In genomic region chr6:137348777-137349176, GRCh38 we compare ENCODE assay signal across 22 cellular contexts.
DNase-seq lines count a peak whose midpoint lies in the region; ATAC-seq, FAIRE-seq and TF ChIP-seq lines count a peak whose summit lies in the region.
"Had no signal": no experiment of that assay in that cellular context is flagged by ENCODE, and none has a peak within 500 bp of the region (broad histone marks: within the 10 kb centered on the region; RNA-seq: fewer than 3 reads in every experiment).

No MANE protein-coding gene starts in this region.

- CTCF ChIA-PET in HepG2 (lab: Yijun Ruan, JAX; ENCODE audit: low intra/inter-chr PET ratio, low total read pairs), result interaction anchor here (2.2 kb wide), 1 partner anchor 34 kb away, joined by 8 read pairs; no protein-coding TSS in a partner anchor

- TF ChIP-seq POLR2A in HepG2 (IDR thresholded peaks at IDR 0.05; ENCODE audit: insufficient read depth in 1 of 2, low read depth in 2 of 2, low read length in 2 of 2), result no peak
- TF ChIP-seq POLR2A in right lobe of liver (IDR thresholded peaks at IDR 0.05), result no peak

- H3K4me3 ChIP-seq in HepG2 (replicated peaks in 1 of 3; ENCODE audit: insufficient read depth in 1 of 3, low read depth in 2 of 3, low read length in 3 of 3) (no peak overlapping the region), right lobe of liver (no peak overlapping the region)
- H3K4me3 ChIP-seq: A549, GM12878, GM23338 had no signal

- no peaks in the 10 kb centered on the region for H4K20me1 ChIP-seq in HepG2 (ENCODE audit: insufficient read depth, low read length)

- intact Hi-C loops in HepG2 (cut with micrococcal nuclease; ENCODE audit: unreplicated experiment), result no loop called here
- intact Hi-C loops in right lobe of liver (cut with DNase I), result no loop called here

- ATAC-seq in HepG2 (no peak), right lobe of liver (no peak), GM18502 (IDR thresholded peaks at IDR 0.05; ENCODE audit: poor library complexity, unreplicated experiment) (no peak)
- ATAC-seq: A549, GM12878, GM23338 had no signal

- in situ Hi-C loops in HepG2 (cut with HindIII; ENCODE audit: extremely low pct_ligation_motif_present, low pct_unique_long_range_greater_than_20kb), result no loop called here

- TF ChIP-seq EP300 in HepG2 (IDR thresholded peaks at IDR 0.05; ENCODE audit: low read depth in 2 of 2, low read length in 2 of 2) (no peak), HepG2 (CRISPR knock-in tag; IDR thresholded peaks at IDR 0.05; ENCODE audit: borderline replicate concordance) (no peak)

- no peak for FAIRE-seq in HepG2 (lab: Jason Lieb, UNC)
- FAIRE-seq: A549, GM12878, H54, HTR-8/SVneo had no signal

- 95% methylated on average over 3 of the region's 3 CpGs for WGBS in HepG2 (ENCODE audit: low lambda C conversion rate)
- WGBS in right lobe of liver (ENCODE audit: insufficient coverage, low coverage, low lambda C conversion rate, missing lambda C conversion rate), result 79% methylated on average over 3 of the region's 3 CpGs

- POLR2A ChIA-PET in HepG2 (lab: Yijun Ruan, JAX), result interaction anchor here (1.2 to 5.3 kb wide), 4 partner anchors 9 to 34 kb away, joined by 3 to 37 read pairs (median 8); no protein-coding TSS in a partner anchor

- H3K4me1 ChIP-seq in HepG2 (ENCODE audit: insufficient read depth, low read length) (peaks cover 53% of the 10 kb centered on the region), right lobe of liver (peaks cover 0 to 34% (median 11%) of the 10 kb centered on the region in 4 donors)

- TF ChIP-seq CTCF in HepG2 (CRISPR knock-in tag; IDR thresholded peaks at IDR 0.05), result no peak
- no peak for TF ChIP-seq CTCF in right lobe of liver (IDR thresholded peaks at IDR 0.05)

- H2AFZ ChIP-seq in HepG2 (ENCODE audit: low read length), result no peak overlapping the region

- no TSS peak for BruUV-seq in HepG2 (replicated peaks; lab: Mats Ljungman, UMichigan)

- H3K79me2 ChIP-seq in HepG2 (ENCODE audit: insufficient read depth, low read length), result no peaks in the 10 kb centered on the region

- H3K27ac ChIP-seq in HepG2 (ENCODE audit: extremely low read length, insufficient read depth, low read length), result peak overlapping the region; percentile 92
- H3K27ac ChIP-seq in right lobe of liver, result no peak overlapping the region
- peak overlapping the region; percentile 94 for H3K27ac ChIP-seq in caudate nucleus (ENCODE audit: low read depth, low read length)
- H3K27ac ChIP-seq in substantia nigra (ENCODE audit: low read depth, low read length, poor library complexity, severe bottlenecking), result peak overlapping the region; percentile 97
- H3K27ac ChIP-seq: 22Rv1, A549 had no signal

- H3K27me3 ChIP-seq in HepG2 (ENCODE audit: control insufficient read depth in 1 of 2, insufficient read depth in 2 of 2, low read length in 2 of 2) (no peaks in the 10 kb centered on the region), right lobe of liver (no peaks in the 10 kb centered on the region)

- H3K9ac ChIP-seq in HepG2 (ENCODE audit: insufficient read depth, low read depth, low read length), result no peak overlapping the region

- DNase-seq in HepG2 (ENCODE audit: low spot score), result no peak
- DNase-seq in right lobe of liver, result no peak
- DNase-seq in caudate nucleus (lab: John Stamatoyannopoulos, UW), result no peak
- no peak for DNase-seq in substantia nigra (lab: John Stamatoyannopoulos, UW)
- no peak for DNase-seq in NCI-H1694 treated with DMSO at 0.1 percent for 48 hours (lab: John Stamatoyannopoulos, UW)
- no peak for DNase-seq in NCI-H524 (lab: John Stamatoyannopoulos, UW)
- DNase-seq: AML-193; Calu3; CD4-positive, alpha-beta memory T cell; DMS 273 treated with DMSO at 0.1 percent for 48 hours; DMS53; DND-41; EL; HCEC 1CT; KG1 had no signal

- no peak overlapping the region for H3K4me2 ChIP-seq in HepG2 (ENCODE audit: low read depth, low read length)
- H3K4me2 ChIP-seq: A549, GM23338 had no signal

- no peaks in the 10 kb centered on the region for H3K36me3 ChIP-seq in HepG2 (replicated peaks in 1 of 2; ENCODE audit: control insufficient read depth in 1 of 2, insufficient read depth in 2 of 2, low read length in 2 of 2)
- H3K36me3 ChIP-seq in right lobe of liver, result no peaks in the 10 kb centered on the region

- H3K9me3 ChIP-seq in HepG2 (ENCODE audit: low read length) (no peaks in the 10 kb centered on the region), right lobe of liver (no peaks in the 10 kb centered on the region)
- H3K9me3 ChIP-seq: A549 had no signal

- TF ChIP-seq RAD21 in HepG2 (CRISPR knock-in tag; IDR thresholded peaks at IDR 0.05), result no peak

TF ChIP-seq in HepG2, 621 proteins besides CTCF, POLR2A, EP300 and RAD21:
- TF ChIP-seq ZNF629 (CRISPR knock-in tag; conservative IDR thresholded peaks at IDR 0.05) (peak; percentile 94), ZMYM3 (CRISPR knock-in tag; IDR thresholded peaks at IDR 0.05) (peak; percentile 71; the same call in 1 of the 2 replicates), ZBTB1 (CRISPR knock-in tag; IDR thresholded peaks at IDR 0.05; ENCODE audit: borderline replicate concordance) (no peak), CENPT (CRISPR knock-in tag; IDR thresholded peaks at IDR 0.05; ENCODE audit: low read depth) (no peak), MAX (IDR thresholded peaks at IDR 0.05) (no peak), HDAC6 (IDR thresholded peaks at IDR 0.05; ENCODE audit: low read depth, low read length) (no peak), NKX3-1 (CRISPR knock-in tag; IDR thresholded peaks at IDR 0.05) (no peak), CHD4 (IDR thresholded peaks at IDR 0.05; ENCODE audit: borderline replicate concordance, low read length) (peak; percentile 59; the same call in 1 of the 2 replicates)
- TF ChIP-seq, protein P1, sequence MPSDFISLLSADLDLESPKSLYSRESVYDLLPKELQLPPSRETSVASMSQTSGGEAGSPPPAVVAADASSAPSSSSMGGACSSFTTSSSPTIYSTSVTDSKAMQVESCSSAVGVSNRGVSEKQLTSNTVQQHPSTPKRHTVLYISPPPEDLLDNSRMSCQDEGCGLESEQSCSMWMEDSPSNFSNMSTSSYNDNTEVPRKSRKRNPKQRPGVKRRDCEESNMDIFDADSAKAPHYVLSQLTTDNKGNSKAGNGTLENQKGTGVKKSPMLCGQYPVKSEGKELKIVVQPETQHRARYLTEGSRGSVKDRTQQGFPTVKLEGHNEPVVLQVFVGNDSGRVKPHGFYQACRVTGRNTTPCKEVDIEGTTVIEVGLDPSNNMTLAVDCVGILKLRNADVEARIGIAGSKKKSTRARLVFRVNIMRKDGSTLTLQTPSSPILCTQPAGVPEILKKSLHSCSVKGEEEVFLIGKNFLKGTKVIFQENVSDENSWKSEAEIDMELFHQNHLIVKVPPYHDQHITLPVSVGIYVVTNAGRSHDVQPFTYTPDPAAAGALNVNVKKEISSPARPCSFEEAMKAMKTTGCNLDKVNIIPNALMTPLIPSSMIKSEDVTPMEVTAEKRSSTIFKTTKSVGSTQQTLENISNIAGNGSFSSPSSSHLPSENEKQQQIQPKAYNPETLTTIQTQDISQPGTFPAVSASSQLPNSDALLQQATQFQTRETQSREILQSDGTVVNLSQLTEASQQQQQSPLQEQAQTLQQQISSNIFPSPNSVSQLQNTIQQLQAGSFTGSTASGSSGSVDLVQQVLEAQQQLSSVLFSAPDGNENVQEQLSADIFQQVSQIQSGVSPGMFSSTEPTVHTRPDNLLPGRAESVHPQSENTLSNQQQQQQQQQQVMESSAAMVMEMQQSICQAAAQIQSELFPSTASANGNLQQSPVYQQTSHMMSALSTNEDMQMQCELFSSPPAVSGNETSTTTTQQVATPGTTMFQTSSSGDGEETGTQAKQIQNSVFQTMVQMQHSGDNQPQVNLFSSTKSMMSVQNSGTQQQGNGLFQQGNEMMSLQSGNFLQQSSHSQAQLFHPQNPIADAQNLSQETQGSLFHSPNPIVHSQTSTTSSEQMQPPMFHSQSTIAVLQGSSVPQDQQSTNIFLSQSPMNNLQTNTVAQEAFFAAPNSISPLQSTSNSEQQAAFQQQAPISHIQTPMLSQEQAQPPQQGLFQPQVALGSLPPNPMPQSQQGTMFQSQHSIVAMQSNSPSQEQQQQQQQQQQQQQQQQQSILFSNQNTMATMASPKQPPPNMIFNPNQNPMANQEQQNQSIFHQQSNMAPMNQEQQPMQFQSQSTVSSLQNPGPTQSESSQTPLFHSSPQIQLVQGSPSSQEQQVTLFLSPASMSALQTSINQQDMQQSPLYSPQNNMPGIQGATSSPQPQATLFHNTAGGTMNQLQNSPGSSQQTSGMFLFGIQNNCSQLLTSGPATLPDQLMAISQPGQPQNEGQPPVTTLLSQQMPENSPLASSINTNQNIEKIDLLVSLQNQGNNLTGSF (CRISPR knock-in tag; IDR thresholded peaks at IDR 0.05), result no peak
TF ChIP-seq in HepG2: peak in this region for 3.

Comparison
In these comparisons a context has a peak if more than half of its experiments do, and no peak if none do; other contexts are left out.
1. H3K27ac ChIP-seq: peak in HepG2 (single experiment), caudate nucleus (single experiment) and substantia nigra (single experiment); none in right lobe of liver (0 of 3).